In the genomic region with DNA sequence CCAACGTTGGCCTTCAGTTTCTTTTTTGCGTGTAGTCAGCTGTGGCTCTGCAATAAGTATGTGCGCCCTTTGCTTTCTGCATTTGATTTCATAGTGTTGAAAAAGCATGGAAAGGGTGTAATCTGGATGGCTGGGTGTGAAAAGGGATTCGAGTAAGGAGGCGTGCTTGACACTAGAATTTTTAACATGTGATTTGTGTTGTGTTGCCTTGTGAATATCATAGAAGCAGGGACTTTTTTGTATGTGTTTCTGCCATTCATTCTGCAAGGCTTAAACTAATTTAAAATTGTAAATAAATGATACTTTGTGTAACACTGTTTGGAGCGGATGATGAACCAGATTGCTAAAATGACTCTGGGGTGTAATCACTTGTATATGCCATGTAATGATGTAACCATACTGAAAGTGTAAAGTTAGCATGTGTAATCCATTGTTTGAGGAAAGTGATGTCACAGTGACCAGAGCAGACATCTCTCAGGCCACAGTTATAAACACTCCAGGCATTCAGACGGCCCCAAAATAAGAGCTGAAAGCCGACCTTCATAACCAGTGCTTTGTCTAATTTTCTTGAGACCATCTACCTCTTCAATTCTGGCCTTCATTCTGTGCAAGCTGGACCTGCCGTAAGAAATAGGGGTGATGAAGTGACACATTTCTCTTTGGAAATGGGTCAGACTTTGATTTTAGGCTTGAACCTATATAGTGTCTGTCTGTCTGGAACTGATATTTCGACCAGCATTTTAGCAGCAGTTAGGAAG, we compare ENCODE assay signal across 11 cellular contexts. TPM values are rescaled to one million over a fixed set of nuclear protein-coding genes. Genes with fewer than 3 reads are reported as not detected.
DNase-seq lines count a peak whose midpoint lies in the region; ATAC-seq and TF ChIP-seq lines count a peak whose summit lies in the region.
"Had no signal": no experiment of that assay in that cellular context is flagged by ENCODE, and none has a peak within 500 bp of the region (broad histone marks: within the 10 kb centered on the region; RNA-seq: fewer than 3 reads in every experiment).

No MANE protein-coding gene starts in this region.

- H3K36me3 ChIP-seq in HUES64 (ENCODE audit: insufficient read depth, low read length) = no peaks in the 10 kb centered on the region

- no peaks in the 10 kb centered on the region for H3K27me3 ChIP-seq in HUES64 (ENCODE audit: insufficient read depth, low read length)

- H3K9me3 ChIP-seq in HUES64 (ENCODE audit: insufficient read depth, low read depth, low read length) = no peaks in the 10 kb centered on the region

- peaks cover 26% of the 10 kb centered on the region for H3K4me1 ChIP-seq in HUES64 (ENCODE audit: insufficient read depth, low read length)

- H3K4me3 ChIP-seq in HUES64 (ENCODE audit: low read length) (peak overlapping the region; percentile 38), coronary artery (peak overlapping the region; percentile 68)

- DNase-seq in coronary artery (ENCODE audit: low spot score) (no peak), iris pigment epithelial cell (ENCODE audit: low read depth) (peak; percentile 22), superior temporal gyrus (ENCODE audit: extremely low spot score) (peak; percentile 90), RPMI8226 (no peak), DMS79 treated with DMSO at 0.1 percent for 48 hours (lab: John Stamatoyannopoulos, UW) (no peak)
- DNase-seq: activated CD4-positive, alpha-beta memory T cell treated with anti-CD3 and anti-CD28 coated beads, Interleukin-2, amount 10 ng/mL, durations not matched to agents 7 days and 5 days had no signal

- H3K27ac ChIP-seq in HUES64 (ENCODE audit: low read depth, low read length) (no peak overlapping the region), coronary artery (peak overlapping the region; percentile 86 to 89)

- TF ChIP-seq CTCF in coronary artery (IDR thresholded peaks at IDR 0.05) = no peak

- 81% methylated on average over 10 of the region's 10 CpGs for WGBS in HUES64

- H3K9ac ChIP-seq in HUES64 (ENCODE audit: low read depth, low read length) = peak overlapping the region; percentile 32; the same call in 1 of the 2 replicates

- ATAC-seq in GM19328 (IDR thresholded peaks at IDR 0.05; ENCODE audit: unreplicated experiment) = no peak
- no peak for ATAC-seq in HG03439 (IDR thresholded peaks at IDR 0.05; ENCODE audit: unreplicated experiment)
- ATAC-seq: natural killer cell treated with Interleukin-12 subunit alpha and Interleukin-12 subunit beta and Interleukin-15 and Interleukin-18, amount 100 ng/mL, for 72 hours had no signal

RNA-seq across cellular contexts. Expression of a gene that starts 0.6 kb away (rescaled TPM):
- 8.5 TPM for polyA plus RNA-seq in HUES64 (2013, experiment 1 of 2)
- 13.9 TPM for polyA plus RNA-seq in HUES64 (2013, experiment 2 of 2)

RNA-seq across cellular contexts. Expression of a gene that starts 6.8 kb away (rescaled TPM):
- polyA plus RNA-seq in HUES64 (2013, experiment 1 of 2) = 0.65 TPM
- 0.89 TPM for polyA plus RNA-seq in HUES64 (2013, experiment 2 of 2)
- polyA plus RNA-seq: IgD-negative memory B cell had no signal

Comparison
In these comparisons a context has a peak if more than half of its experiments do, and no peak if none do; other contexts are left out.
1. DNase-seq: peak in iris pigment epithelial cell (single experiment) and superior temporal gyrus (single experiment); none in coronary artery (single experiment), RPMI8226 (single experiment) and DMS79 treated with DMSO at 0.1 percent for 48 hours (single experiment).